Comparison of ENCODE assay signal across 23 cellular contexts in the genomic region with DNA sequence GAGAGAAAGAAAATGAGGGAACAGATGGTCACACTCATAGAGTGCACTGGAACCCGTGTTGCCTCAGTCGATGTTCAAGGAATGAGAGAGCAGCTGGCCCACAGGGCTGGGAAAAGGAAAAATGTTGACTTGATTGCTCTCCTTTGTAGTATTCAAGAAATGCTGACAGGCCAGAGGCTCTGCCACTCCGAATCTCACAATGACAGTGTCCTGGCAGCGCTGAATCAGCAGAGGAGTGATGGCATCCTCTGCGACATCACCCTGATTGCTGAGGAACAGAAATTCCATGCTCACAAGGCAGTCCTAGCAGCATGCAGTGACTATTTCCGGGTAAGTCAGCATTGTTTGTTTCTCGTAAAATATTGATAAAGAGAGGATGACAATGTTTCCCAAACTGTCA. TPM values are rescaled to one million over a fixed set of nuclear protein-coding genes. Genes with fewer than 3 reads are reported as not detected.
"Had no signal": no experiment of that assay in that cellular context is flagged by ENCODE, and none has a peak within 500 bp of the region (broad histone marks: within the 10 kb centered on the region; RNA-seq: fewer than 3 reads in every experiment).

No MANE protein-coding gene starts in this region.

- H3K9me3 ChIP-seq: esophagus muscularis mucosa, neutrophil had no signal

- H3K27ac ChIP-seq: breast epithelium, esophagus muscularis mucosa, foreskin keratinocyte, left ventricle myocardium inferior, neutrophil, skin epidermis, tibial artery had no signal

- DNase-seq: activated CD4-positive, alpha-beta T cell treated with anti-CD3 and anti-CD28 coated beads for 36 hours; activated CD4-positive, CD25-positive, alpha-beta regulatory T cell; activated CD8-positive, alpha-beta T cell treated with anti-CD3 and anti-CD28 coated beads, Interleukin-2, amount 10 ng/mL, durations not matched to agents 7 days and 5 days; activated naive CD4-positive, alpha-beta T cell; activated T-cell treated with anti-CD3 and anti-CD28 coated beads for 4 hours; activated T-cell treated with anti-CD3 and anti-CD28 coated beads, Interleukin-2, amount 50 U/mL, for 72 hours; central memory CD4-positive, alpha-beta T cell; effector CD4-positive, alpha-beta T cell; foreskin keratinocyte; left ventricle myocardium inferior; retina; stimulated activated CD4-positive, alpha-beta T cell treated with anti-CD3 and anti-CD28 coated beads, Interleukin-4, amount 100 ng/mL, for 24 hours; stimulated activated naive CD8-positive, alpha-beta T cell treated with anti-CD3 and anti-CD28 coated beads, Interleukin-15, amount 100 ng/mL, for 72 hours; T-helper 17 cell; T1000; tibial artery had no signal

- H3K4me3 ChIP-seq: breast epithelium, esophagus muscularis mucosa, left ventricle myocardium inferior, lung, skin epidermis, tibial artery had no signal

- H3K36me3 ChIP-seq: breast epithelium, esophagus muscularis mucosa, left ventricle myocardium inferior, neutrophil, tibial artery had no signal

- H3K27me3 ChIP-seq: breast epithelium, esophagus muscularis mucosa, foreskin keratinocyte, neutrophil, tibial artery had no signal

- H3K4me1 ChIP-seq: breast epithelium, esophagus muscularis mucosa, foreskin keratinocyte, left ventricle myocardium inferior, tibial artery had no signal

RNA-seq across cellular contexts. Expression of a gene that starts 51.3 kb away (rescaled TPM):
- total RNA-seq: glomerular endothelial cell, osteocyte had no signal
